Comparison of ENCODE assay signal across 1 cellular context in the genomic region with DNA sequence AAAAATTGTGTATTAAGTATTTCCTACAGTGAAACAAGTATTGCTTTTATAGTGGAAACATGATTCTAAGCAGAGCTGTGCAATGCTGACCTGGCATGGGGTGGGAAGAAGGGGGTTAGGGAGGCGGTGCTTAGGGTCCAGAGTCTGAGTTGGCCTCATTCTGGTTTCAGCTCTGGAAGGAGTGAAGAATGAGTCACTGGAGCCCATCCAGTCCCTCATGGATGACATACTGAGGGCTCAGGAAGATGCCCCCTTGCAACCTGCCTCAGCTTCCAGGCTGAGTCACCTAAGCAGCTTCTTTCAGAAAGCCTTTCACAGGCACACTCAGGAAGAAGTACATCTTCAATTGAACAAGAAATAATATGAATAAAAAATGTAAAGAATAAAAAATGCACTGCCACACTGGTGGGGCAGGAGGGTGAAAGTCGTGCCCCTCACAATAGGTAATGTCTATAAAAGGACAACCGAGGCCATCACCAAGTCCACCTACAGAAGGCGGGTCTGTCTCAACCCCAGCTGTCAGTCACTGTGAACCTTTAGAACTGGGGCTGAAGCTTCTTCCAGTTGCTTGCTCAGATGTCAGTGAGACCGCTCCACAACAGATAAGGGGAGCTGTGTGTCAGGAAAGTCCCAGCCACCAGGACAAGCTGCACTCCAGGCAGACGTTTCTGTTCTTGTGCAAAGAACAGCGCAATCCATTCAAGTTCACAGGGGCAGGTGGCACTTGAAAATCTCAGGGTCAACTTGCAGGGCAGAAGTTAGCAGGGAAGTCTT.
TF ChIP-seq lines count a peak whose summit lies in the region.

No MANE protein-coding gene starts in this region.

TF ChIP-seq in K562, 482 proteins besides CTCF, POLR2A, EP300 and RAD21:
- TF ChIP-seq, protein P1, sequence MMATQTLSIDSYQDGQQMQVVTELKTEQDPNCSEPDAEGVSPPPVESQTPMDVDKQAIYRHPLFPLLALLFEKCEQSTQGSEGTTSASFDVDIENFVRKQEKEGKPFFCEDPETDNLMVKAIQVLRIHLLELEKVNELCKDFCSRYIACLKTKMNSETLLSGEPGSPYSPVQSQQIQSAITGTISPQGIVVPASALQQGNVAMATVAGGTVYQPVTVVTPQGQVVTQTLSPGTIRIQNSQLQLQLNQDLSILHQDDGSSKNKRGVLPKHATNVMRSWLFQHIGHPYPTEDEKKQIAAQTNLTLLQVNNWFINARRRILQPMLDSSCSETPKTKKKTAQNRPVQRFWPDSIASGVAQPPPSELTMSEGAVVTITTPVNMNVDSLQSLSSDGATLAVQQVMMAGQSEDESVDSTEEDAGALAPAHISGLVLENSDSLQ (IDR thresholded peaks at IDR 0.05): peak; percentile 55; the same call in 1 of the 2 replicates
